Comparison of ENCODE assay signal across 1 cellular context in genomic region chr10:2980791-2981360, GRCh38.
TF ChIP-seq lines count a peak whose summit lies in the region.

No MANE protein-coding gene starts in this region.

TF ChIP-seq in IMR-90, 13 proteins besides CTCF, POLR2A, EP300 and RAD21 (continued from another document):
- TF ChIP-seq CEBPB (IDR thresholded peaks at IDR 0.05; ENCODE audit: low read depth, low read length) (peak; percentile 54; the same call in 1 of the 2 replicates), MAFK (IDR thresholded peaks at IDR 0.05; ENCODE audit: low read depth, low read length) (no peak), BHLHE40 (IDR thresholded peaks at IDR 0.05; ENCODE audit: low read depth, low read length) (no peak)
